31 cellular contexts compared by ENCODE assay signal in the genomic region with DNA sequence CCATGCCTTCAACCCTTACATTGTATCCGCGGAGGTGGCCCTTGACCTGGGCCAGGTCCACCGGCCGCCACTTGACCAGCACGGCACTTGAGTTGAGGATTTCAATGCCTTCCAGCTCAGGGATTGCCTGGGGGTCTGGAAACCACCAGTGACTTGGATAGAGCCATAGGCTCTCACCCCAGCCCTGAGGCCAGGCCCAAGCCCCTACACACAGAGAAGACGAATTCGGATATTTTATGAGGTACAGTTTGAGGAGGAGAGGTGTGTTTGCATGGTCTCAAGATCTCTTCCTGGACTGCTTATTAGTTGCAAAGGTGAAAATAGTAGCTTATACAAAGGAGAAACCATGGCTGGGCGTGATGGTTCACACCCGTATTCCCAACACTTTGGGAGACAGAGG. TPM values are rescaled to one million over a fixed set of nuclear protein-coding genes. Genes with fewer than 3 reads are reported as not detected.
"Had no signal": no experiment of that assay in that cellular context is flagged by ENCODE, and none has a peak within 500 bp of the region (broad histone marks: within the 10 kb centered on the region; RNA-seq: fewer than 3 reads in every experiment).

No MANE protein-coding gene starts in this region.

- H3K27ac ChIP-seq: RWPE1 had no signal

- H3K36me3 Mint-ChIP-seq: activated naive CD4-positive, alpha-beta T cell treated with anti-CD3 and anti-CD28 coated beads, Interleukin-2, amount 10 ng/mL, durations not matched to agents 7 days and 5 days; activated naive CD8-positive, alpha-beta T cell had no signal

- H3K27me3 Mint-ChIP-seq: activated CD4-positive, alpha-beta T cell treated with anti-CD3 and anti-CD28 coated beads, Interleukin-2, amount 10 ng/mL, durations not matched to agents 24 days and 14 days; activated CD8-positive, alpha-beta T cell treated with anti-CD3 and anti-CD28 coated beads for 36 hours; activated naive CD8-positive, alpha-beta T cell; activated naive CD8-positive, alpha-beta T cell treated with anti-CD3 and anti-CD28 coated beads, Interleukin-2, amount 50 U/mL, for 24 hours had no signal

- H3K4me3 Mint-ChIP-seq: activated CD4-positive, alpha-beta T cell treated with anti-CD3 and anti-CD28 coated beads, Interleukin-2, amount 10 ng/mL, durations not matched to agents 24 days and 14 days; activated CD8-positive, alpha-beta T cell treated with anti-CD3 and anti-CD28 coated beads for 36 hours; activated naive CD4-positive, alpha-beta T cell treated with anti-CD3 and anti-CD28 coated beads, Interleukin-2, amount 10 ng/mL, durations not matched to agents 7 days and 5 days; activated naive CD8-positive, alpha-beta T cell; activated naive CD8-positive, alpha-beta T cell treated with anti-CD3 and anti-CD28 coated beads, Interleukin-2, amount 50 U/mL, for 24 hours; activated T-cell treated with anti-CD3 and anti-CD28 coated beads, Interleukin-2, amount 50 U/mL, for 4 hours; activated T-helper 1 cell treated with anti-CD3 and anti-CD28 coated beads, Interleukin-12 subunit alpha, Interleukin-12 subunit beta, Interleukin-2, Interleukin-4 antibody, amounts not matched to agents 30 ng/mL and 10 ng/mL and 1 ng/mL, durations not matched to agents 14 hours and 24 hours and 36 hours; brain had no signal

- H3K9me3 Mint-ChIP-seq: activated CD4-positive, alpha-beta T cell treated with anti-CD3 and anti-CD28 coated beads, Interleukin-2, amount 10 ng/mL, durations not matched to agents 24 days and 14 days; activated CD8-positive, alpha-beta T cell treated with anti-CD3 and anti-CD28 coated beads for 36 hours; activated naive CD4-positive, alpha-beta T cell treated with anti-CD3 and anti-CD28 coated beads, Interleukin-2, amount 10 ng/mL, durations not matched to agents 7 days and 5 days; activated naive CD8-positive, alpha-beta T cell treated with anti-CD3 and anti-CD28 coated beads, Interleukin-2, amount 50 U/mL, for 24 hours; activated T-cell treated with anti-CD3 and anti-CD28 coated beads, Interleukin-2, amount 50 U/mL, for 4 hours; activated T-helper 1 cell treated with anti-CD3 and anti-CD28 coated beads, Interleukin-12 subunit alpha, Interleukin-12 subunit beta, Interleukin-2, Interleukin-4 antibody, amounts not matched to agents 30 ng/mL and 10 ng/mL and 1 ng/mL, durations not matched to agents 14 hours and 24 hours and 36 hours had no signal

- DNase-seq: activated CD4-positive, alpha-beta T cell treated with anti-CD3 and anti-CD28 coated beads, Interleukin-2, amount 10 ng/mL, durations not matched to agents 24 days and 14 days; activated CD4-positive, alpha-beta T cell treated with anti-CD3 and anti-CD28 coated beads, Interleukin-2, amount 50 U/mL, for 4 hours; activated CD8-positive, alpha-beta T cell treated with anti-CD3 and anti-CD28 coated beads for 36 hours; activated effector memory CD4-positive, alpha-beta T cell treated with Interleukin-2 at 50 U/mL for 16 hours; activated naive CD4-positive, alpha-beta T cell treated with anti-CD3 and anti-CD28 coated beads, Interleukin-2, amount 10 ng/mL, durations not matched to agents 7 days and 5 days; activated naive CD8-positive, alpha-beta T cell treated with anti-CD3 and anti-CD28 coated beads, Interleukin-2, amount 50 U/mL, for 24 hours; activated T-cell treated with anti-CD3 and anti-CD28 coated beads, Interleukin-2, amount 50 U/mL, for 4 hours; NCI-H1092 treated with DMSO at 0.1 percent for 48 hours; NCI-H1417; NCI-H146; NCI-H187; NCI-H2029 treated with DMSO at 0.1 percent for 48 hours; NCI-H2107; NCI-H2171; NCI-H510A; NCI-H526; NCI-H748 treated with DMSO at 0.1 percent for 48 hours; NK-92 treated with Interleukin-12 subunit alpha and Interleukin-12 subunit beta, amount 100 ng/mL, for 24 hours; PC-3; Right ventricle myocardium superior; SW 1271; T-helper 1 cell; T1000 had no signal

- ATAC-seq: activated CD8-positive, alpha-beta T cell treated with anti-CD3 and anti-CD28 coated beads for 36 hours; activated naive CD8-positive, alpha-beta T cell treated with anti-CD3 and anti-CD28 coated beads, Interleukin-2, amount 50 U/mL, for 24 hours; activated T-cell treated with anti-CD3 and anti-CD28 coated beads, Interleukin-2, amount 50 U/mL, for 4 hours; K562; PC-3 had no signal

- H3K4me1 Mint-ChIP-seq: activated CD4-positive, alpha-beta T cell treated with anti-CD3 and anti-CD28 coated beads, Interleukin-2, amount 10 ng/mL, durations not matched to agents 24 days and 14 days; activated naive CD4-positive, alpha-beta T cell treated with anti-CD3 and anti-CD28 coated beads, Interleukin-2, amount 10 ng/mL, durations not matched to agents 7 days and 5 days; activated naive CD8-positive, alpha-beta T cell treated with anti-CD3 and anti-CD28 coated beads, Interleukin-2, amount 50 U/mL, for 24 hours had no signal

- H3K27ac Mint-ChIP-seq: activated CD4-positive, alpha-beta T cell treated with anti-CD3 and anti-CD28 coated beads, Interleukin-2, amount 10 ng/mL, durations not matched to agents 24 days and 14 days; activated CD8-positive, alpha-beta T cell treated with anti-CD3 and anti-CD28 coated beads for 36 hours; activated naive CD4-positive, alpha-beta T cell treated with anti-CD3 and anti-CD28 coated beads, Interleukin-2, amount 10 ng/mL, durations not matched to agents 7 days and 5 days; activated naive CD8-positive, alpha-beta T cell; activated naive CD8-positive, alpha-beta T cell treated with anti-CD3 and anti-CD28 coated beads, Interleukin-2, amount 50 U/mL, for 24 hours; activated T-helper 1 cell treated with anti-CD3 and anti-CD28 coated beads, Interleukin-12 subunit alpha, Interleukin-12 subunit beta, Interleukin-2, Interleukin-4 antibody, amounts not matched to agents 30 ng/mL and 10 ng/mL and 1 ng/mL, durations not matched to agents 14 hours and 24 hours and 36 hours had no signal

- H3K4me3 ChIP-seq: K562 had no signal

RNA-seq across cellular contexts. Expression of gene AVPR2, which starts 38.8 kb away (rescaled TPM):
- total RNA-seq: activated CD4-positive, alpha-beta T cell treated with anti-CD3 and anti-CD28 coated beads, Interleukin-2, amount 10 ng/mL, durations not matched to agents 24 days and 14 days; activated CD8-positive, alpha-beta memory T cell treated with anti-CD3 and anti-CD28 coated beads for 36 hours; activated CD8-positive, alpha-beta T cell treated with anti-CD3 and anti-CD28 coated beads for 36 hours; activated T-cell treated with anti-CD3 and anti-CD28 coated beads, Interleukin-2, amount 50 U/mL, for 4 hours; activated T-helper 1 cell treated with anti-CD3 and anti-CD28 coated beads, Interleukin-12 subunit alpha, Interleukin-12 subunit beta, Interleukin-2, Interleukin-4 antibody, amounts not matched to agents 30 ng/mL and 10 ng/mL and 1 ng/mL, durations not matched to agents 14 hours and 24 hours and 36 hours; bronchial epithelial cell; K562; PC-3; T-helper 2 cell treated with Interferon-gamma antibody and Interleukin-4, amounts not matched to agents 100 ng/mL and 5 ng/mL, for 36 hours had no signal
- polyA plus RNA-seq: K562 had no signal
